In genomic region chr17:179066-179432, GRCh38 we compare ENCODE assay signal across 26 cellular contexts. TPM values are rescaled to one million over a fixed set of nuclear protein-coding genes. Genes with fewer than 3 reads are reported as not detected.
DNase-seq lines count a peak whose midpoint lies in the region; ATAC-seq and TF ChIP-seq lines count a peak whose summit lies in the region.
"Had no signal": no experiment of that assay in that cellular context is flagged by ENCODE, and none has a peak within 500 bp of the region (broad histone marks: within the 10 kb centered on the region; RNA-seq: fewer than 3 reads in every experiment).

No MANE protein-coding gene starts in this region.

- H3K9me2 ChIP-seq in hepatocyte (replicated peaks; ENCODE audit: insufficient read depth), result no peaks in the 10 kb centered on the region

- H3K9me3 Mint-ChIP-seq in WTC11, result no peaks in the 10 kb centered on the region
- H3K9me3 Mint-ChIP-seq: activated naive CD4-positive, alpha-beta T cell treated with anti-CD3 and anti-CD28 coated beads, Interleukin-2, amount 10 ng/mL, durations not matched to agents 7 days and 5 days; CD4-positive, alpha-beta T cell; type B pancreatic cell had no signal

- H3K27me3 Mint-ChIP-seq in WTC11 (ENCODE audit: low read depth), result peaks cover 46% of the 10 kb centered on the region

- H3K4me1 ChIP-seq in hepatocyte (ENCODE audit: insufficient read depth), result peaks cover 16% of the 10 kb centered on the region
- H3K4me1 ChIP-seq in gastrocnemius medialis, result no peaks in the 10 kb centered on the region

- POLR2A ChIA-PET in WTC11 (lab: Charles Lee), result no interaction called here

- no peak overlapping the region for H2AFZ ChIP-seq in hepatocyte

- H3K27ac Mint-ChIP-seq in WTC11, result no peak overlapping the region
- H3K27ac Mint-ChIP-seq: activated naive CD4-positive, alpha-beta T cell treated with anti-CD3 and anti-CD28 coated beads, Interleukin-2, amount 10 ng/mL, durations not matched to agents 7 days and 5 days; CD4-positive, alpha-beta T cell; naive B cell; type B pancreatic cell had no signal

- no peaks in the 10 kb centered on the region for H3K36me3 Mint-ChIP-seq in WTC11
- H3K36me3 Mint-ChIP-seq: activated naive CD4-positive, alpha-beta T cell treated with anti-CD3 and anti-CD28 coated beads, Interleukin-2, amount 10 ng/mL, durations not matched to agents 7 days and 5 days; naive B cell; type B pancreatic cell had no signal

- H3K27ac ChIP-seq in hepatocyte (no peak overlapping the region), gastrocnemius medialis (peak overlapping the region in 3 of 4 donors; percentile 66 to 77 (median 71))

- H4K20me1 ChIP-seq in hepatocyte (ENCODE audit: insufficient read depth, poor library complexity, severe bottlenecking), result no peaks in the 10 kb centered on the region

- H3K79me2 ChIP-seq in hepatocyte, result no peaks in the 10 kb centered on the region

- no peak for TF ChIP-seq POLR2A in gastrocnemius medialis (IDR thresholded peaks at IDR 0.05)

- peak overlapping the region; percentile 57 for H3K4me2 ChIP-seq in hepatocyte

- intact Hi-C loops in gastrocnemius medialis (cut with DNase I; ENCODE audit: low total_unique reads), result no loop called here

- no peak overlapping the region for H3K4me3 Mint-ChIP-seq in WTC11
- H3K4me3 Mint-ChIP-seq: activated naive CD4-positive, alpha-beta T cell treated with anti-CD3 and anti-CD28 coated beads, Interleukin-2, amount 10 ng/mL, durations not matched to agents 7 days and 5 days; CD4-positive, alpha-beta T cell had no signal

- WGBS in hepatocyte (ENCODE audit: low lambda C conversion rate, missing lambda C conversion rate), result 58% methylated on average over 5 of the region's 5 CpGs

- no peaks in the 10 kb centered on the region for H3K36me3 ChIP-seq in MG63
- no peaks in the 10 kb centered on the region for H3K36me3 ChIP-seq in hepatocyte (replicated peaks; ENCODE audit: insufficient read depth, low read depth)
- no peaks in the 10 kb centered on the region for H3K36me3 ChIP-seq in gastrocnemius medialis
- H3K36me3 ChIP-seq: stomach had no signal

- in situ Hi-C loops in gastrocnemius medialis (cut with MboI; ENCODE audit: low sequenced_read_pairs in 4 of 4), result no loop called here

- H3K9me3 ChIP-seq in MG63 (no peaks in the 10 kb centered on the region), hepatocyte (ENCODE audit: low read depth) (no peaks in the 10 kb centered on the region), gastrocnemius medialis (no peaks in the 10 kb centered on the region)
- H3K9me3 ChIP-seq: stomach had no signal

- DNase-seq in MG63, result peak; percentile 80
- DNase-seq in epithelial cell of proximal tubule (ENCODE audit: low read depth), result no peak
- DNase-seq in hepatocyte (ENCODE audit: low spot score), result no peak
- no peak for DNase-seq in gastrocnemius medialis
- no peak for DNase-seq in activated T-cell treated with anti-CD3 and anti-CD28 coated beads, Interleukin-2, amount 50 U/mL, for 1 hour
- no peak for DNase-seq in T-helper 1 cell
- DNase-seq in WTC11 (ENCODE audit: low spot score), result no peak
- DNase-seq in NCI-H2171 treated with DMSO at 0.1 percent for 48 hours (lab: John Stamatoyannopoulos, UW), result no peak
- DNase-seq: activated CD4-positive, alpha-beta T cell treated with anti-CD3 and anti-CD28 coated beads for 1 hour; activated CD8-positive, alpha-beta memory T cell treated with anti-CD3 and anti-CD28 coated beads for 24 hours; activated naive CD4-positive, alpha-beta T cell treated with anti-CD3 and anti-CD28 coated beads, Interleukin-2, amount 10 ng/mL, durations not matched to agents 7 days and 5 days; activated T-cell treated with anti-CD3 and anti-CD28 coated beads, Interleukin-2, amount 50 U/mL, for 48 hours; anterior cingulate cortex; CD4-positive, alpha-beta T cell; DMS 273 treated with DMSO at 0.1 percent for 48 hours; effector CD4-positive, alpha-beta T cell; GDM1; mammary epithelial cell; naive B cell; NCI-H1092; NCI-H510A treated with DMSO at 0.1 percent for 48 hours; stimulated activated CD4-positive, alpha-beta T cell treated with anti-CD3 and anti-CD28 coated beads, Interleukin-4, amount 100 ng/mL, for 24 hours; stomach had no signal

- no peak for ATAC-seq in gastrocnemius medialis
- ATAC-seq in WTC11, result no peak

- H3K4me3 ChIP-seq in MG63, result no peak overlapping the region
- H3K4me3 ChIP-seq in epithelial cell of proximal tubule (ENCODE audit: low read depth, low read length), result peak overlapping the region; percentile 59
- no peak overlapping the region for H3K4me3 ChIP-seq in hepatocyte
- peak overlapping the region in 2 of 4 donors; percentile 39 to 47 for H3K4me3 ChIP-seq in gastrocnemius medialis

- CTCF ChIA-PET in WTC11 (lab: Charles Lee), result interaction anchor here (1.1 to 1.5 kb wide), 2 partner anchors 130 to 132 kb away, joined by 4 read pairs; no protein-coding TSS in a partner anchor

- TF ChIP-seq CTCF in epithelial cell of proximal tubule (conservative IDR thresholded peaks at IDR 0.05; ENCODE audit: low read depth, low read length) (no peak), hepatocyte (IDR thresholded peaks at IDR 0.05; ENCODE audit: poor library complexity) (no peak), gastrocnemius medialis (IDR thresholded peaks at IDR 0.05 in 4 of 5, conservative IDR thresholded peaks at IDR 0.05 in 1 of 5) (no peak), WTC11 (IDR thresholded peaks at IDR 0.05) (no peak)

- H3K27me3 ChIP-seq in MG63 (no peaks in the 10 kb centered on the region; the same call in 1 of the 2 replicates), hepatocyte (peaks cover 62% of the 10 kb centered on the region), gastrocnemius medialis (peaks cover 9 to 25% (median 13%) of the 10 kb centered on the region in 3 donors)

- H3K4me1 Mint-ChIP-seq in WTC11, result peaks cover 12% of the 10 kb centered on the region

TF ChIP-seq in WTC11, 78 proteins besides CTCF, POLR2A, EP300 and RAD21 (continues in another document):
- TF ChIP-seq, protein P1, sequence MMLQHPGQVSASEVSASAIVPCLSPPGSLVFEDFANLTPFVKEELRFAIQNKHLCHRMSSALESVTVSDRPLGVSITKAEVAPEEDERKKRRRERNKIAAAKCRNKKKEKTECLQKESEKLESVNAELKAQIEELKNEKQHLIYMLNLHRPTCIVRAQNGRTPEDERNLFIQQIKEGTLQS (CRISPR knock-in tag; conservative IDR thresholded peaks at IDR 0.05), result no peak
- TF ChIP-seq GTF2I (CRISPR knock-in tag; conservative IDR thresholded peaks at IDR 0.05), result no peak
- TF ChIP-seq HMGXB4 (CRISPR knock-in tag; IDR thresholded peaks at IDR 0.05), result no peak
- no peak for TF ChIP-seq RELA (CRISPR knock-in tag; IDR thresholded peaks at IDR 0.05; ENCODE audit: borderline replicate concordance)
- TF ChIP-seq, protein P2, sequence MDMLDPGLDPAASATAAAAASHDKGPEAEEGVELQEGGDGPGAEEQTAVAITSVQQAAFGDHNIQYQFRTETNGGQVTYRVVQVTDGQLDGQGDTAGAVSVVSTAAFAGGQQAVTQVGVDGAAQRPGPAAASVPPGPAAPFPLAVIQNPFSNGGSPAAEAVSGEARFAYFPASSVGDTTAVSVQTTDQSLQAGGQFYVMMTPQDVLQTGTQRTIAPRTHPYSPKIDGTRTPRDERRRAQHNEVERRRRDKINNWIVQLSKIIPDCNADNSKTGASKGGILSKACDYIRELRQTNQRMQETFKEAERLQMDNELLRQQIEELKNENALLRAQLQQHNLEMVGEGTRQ (CRISPR knock-in tag; IDR thresholded peaks at IDR 0.05), result no peak
- TF ChIP-seq ESRRA (CRISPR knock-in tag; IDR thresholded peaks at IDR 0.05; ENCODE audit: borderline replicate concordance), result no peak
- TF ChIP-seq, protein P3, sequence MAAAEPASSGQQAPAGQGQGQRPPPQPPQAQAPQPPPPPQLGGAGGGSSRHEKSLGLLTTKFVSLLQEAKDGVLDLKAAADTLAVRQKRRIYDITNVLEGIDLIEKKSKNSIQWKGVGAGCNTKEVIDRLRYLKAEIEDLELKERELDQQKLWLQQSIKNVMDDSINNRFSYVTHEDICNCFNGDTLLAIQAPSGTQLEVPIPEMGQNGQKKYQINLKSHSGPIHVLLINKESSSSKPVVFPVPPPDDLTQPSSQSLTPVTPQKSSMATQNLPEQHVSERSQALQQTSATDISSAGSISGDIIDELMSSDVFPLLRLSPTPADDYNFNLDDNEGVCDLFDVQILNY (CRISPR knock-in tag; IDR thresholded peaks at IDR 0.05), result no peak
- no peak for TF ChIP-seq JAZF1 (CRISPR knock-in tag; IDR thresholded peaks at IDR 0.05)
- TF ChIP-seq PREB (CRISPR knock-in tag; IDR thresholded peaks at IDR 0.05; ENCODE audit: borderline replicate concordance), result no peak
- no peak for TF ChIP-seq FOXJ3 (CRISPR knock-in tag; IDR thresholded peaks at IDR 0.05; ENCODE audit: borderline replicate concordance)

RNA-seq across cellular contexts. Expression of gene DOC2B, which starts 2.4 kb away (rescaled TPM):
- 0.16 TPM in 1 of 2 replicates, not detected in the other for total RNA-seq in MG63 (2014; rRNA removed; shearing (Covaris generic); ENCODE audit: low replicate concordance)
- total RNA-seq in epithelial cell of proximal tubule (18.1 and 29.7 TPM in 2 replicates), hepatocyte (1.4 and 1.6 TPM in 2 replicates), gastrocnemius medialis (1 to 10 TPM; 1.1 to 4.0 (median 3.8) TPM), WTC11 (2021) (2.1 to 2.7 TPM (median 2.5 TPM) in 3 replicates)
- 0.59 and 1.1 TPM in 2 replicates for polyA plus RNA-seq in hepatocyte
- polyA plus RNA-seq: mammary epithelial cell had no signal

RNA-seq across cellular contexts. Expression of gene SCGB1C2, which starts 41.7 kb away (rescaled TPM):
- total RNA-seq in MG63 (2014; rRNA removed; shearing (Covaris generic); ENCODE audit: low replicate concordance), result not detected in 2 replicates
- total RNA-seq in epithelial cell of proximal tubule (not detected in 2 replicates), hepatocyte (not detected in 2 replicates), gastrocnemius medialis (not detected), WTC11 (2021) (not detected in 3 replicates)
- polyA plus RNA-seq in hepatocyte, result not detected in 2 replicates
- total RNA-seq: CD4-positive, alpha-beta T cell; mammary epithelial cell; posterior vena cava; stomach had no signal
- polyA plus RNA-seq: esophagus, mammary epithelial cell, stomach had no signal
